8 cellular contexts compared by ENCODE assay signal in genomic region chr1:2300851-2301606, GRCh38.
DNase-seq lines count a peak whose midpoint lies in the region; ATAC-seq and TF ChIP-seq lines count a peak whose summit lies in the region.

No MANE protein-coding gene starts in this region.

- peaks cover 16% of the 10 kb centered on the region for H3K36me3 ChIP-seq in fibroblast of lung (ENCODE audit: control insufficient read depth, insufficient read depth, low read length)
- peaks cover under 1 to 25% (median 18%) of the 10 kb centered on the region in 4 donors for H3K36me3 ChIP-seq in sigmoid colon
- H3K36me3 ChIP-seq in aorta (ENCODE audit: control insufficient read depth in 1 of 2, insufficient read depth in 2 of 2, low read length in 1 of 2) = peaks cover 0 to 9% of the 10 kb centered on the region in 2 donors
- H3K36me3 ChIP-seq in SK-N-SH (replicated peaks in 1 of 2; ENCODE audit: control insufficient read depth in 1 of 2, insufficient read depth in 2 of 2, low read length in 1 of 2) = peaks cover 0 to 28% of the 10 kb centered on the region in 2 experiments

- ATAC-seq in CD4-positive, alpha-beta T cell (ENCODE audit: poor library complexity) = peak; percentile 76
- peak; percentile 44 for ATAC-seq in GM21515 (IDR thresholded peaks at IDR 0.05; ENCODE audit: unreplicated experiment)
- ATAC-seq in aorta (ENCODE audit: low FRiP score) = peak; percentile 61

- peak overlapping the region; percentile 98 for H3K27ac ChIP-seq in CD4-positive, alpha-beta T cell (ENCODE audit: low read depth, low read length)
- H3K27ac ChIP-seq in fibroblast of lung (ENCODE audit: insufficient read depth, low read length) = peak overlapping the region; percentile 83
- peak overlapping the region; percentile 70 to 79 (median 74) for H3K27ac ChIP-seq in sigmoid colon
- peak overlapping the region in 1 of 2 donors; percentile 3 for H3K27ac ChIP-seq in aorta (ENCODE audit: low read depth in 1 of 2, low read length in 2 of 2)
- H3K27ac ChIP-seq in SK-N-SH (ENCODE audit: low read depth in 2 of 2, low read length in 1 of 2) = peak overlapping the region in 1 of 2 experiments; percentile 83; a peak in 1 of 4 replicates

- H3K27me3 ChIP-seq in CD4-positive, alpha-beta T cell (ENCODE audit: control insufficient read depth, insufficient read depth, low read length) = no peaks in the 10 kb centered on the region
- H3K27me3 ChIP-seq in fibroblast of lung (ENCODE audit: control insufficient read depth, insufficient read depth, low read length) = no peaks in the 10 kb centered on the region
- no peaks in the 10 kb centered on the region for H3K27me3 ChIP-seq in sigmoid colon
- no peaks in the 10 kb centered on the region for H3K27me3 ChIP-seq in aorta (ENCODE audit: control insufficient read depth in 1 of 2, insufficient read depth in 2 of 2, low read length in 1 of 2)
- no peaks in the 10 kb centered on the region for H3K27me3 ChIP-seq in SK-N-SH (ENCODE audit: insufficient read depth)

- H3K9ac ChIP-seq in fibroblast of lung (ENCODE audit: insufficient read depth, low read length) (peak overlapping the region; percentile 58), SK-N-SH (no peak overlapping the region)

- peak overlapping the region in 1 of 4 experiments; percentile 14 for H3K4me3 ChIP-seq in fibroblast of lung (replicated peaks in 1 of 4; ENCODE audit: control extremely low read depth in 1 of 4, insufficient read depth in 1 of 4, low read depth in 3 of 4, low read length in 4 of 4)
- H3K4me3 ChIP-seq in sigmoid colon = peak overlapping the region in 3 of 4 donors; percentile 16 to 33 (median 29)
- H3K4me3 ChIP-seq in aorta (ENCODE audit: low read length in 2 of 2) = no peak overlapping the region
- H3K4me3 ChIP-seq in SK-N-SH (ENCODE audit: low read depth in 2 of 2, low read length in 1 of 2) = no peak overlapping the region

- CTCF ChIA-PET in CD4-positive, alpha-beta T cell (lab: Charles Lee) = interaction anchor here (0.6 to 2.9 kb wide), 9 partner anchors 10 to 106 kb away, joined by 3 to 14 read pairs (median 4); partner anchors contain the start of gene FAAP20
- CTCF ChIA-PET in SK-N-SH (lab: Yijun Ruan, JAX) = interaction anchor here (1.6 to 2.8 kb wide), 3 partner anchors 14 to 106 kb away, joined by 4 to 10 read pairs (median 5); partner anchors contain the start of gene FAAP20

- no peaks in the 10 kb centered on the region for H3K9me2 ChIP-seq in SK-N-SH

- no peak for TF ChIP-seq RAD21 in SK-N-SH (IDR thresholded peaks at IDR 0.05; ENCODE audit: low read length)

- no peaks in the 10 kb centered on the region for H3F3A ChIP-seq in SK-N-SH (replicated peaks; ENCODE audit: insufficient read depth)

- no peak for TF ChIP-seq POLR2A in sigmoid colon (IDR thresholded peaks at IDR 0.05)

- H4K20me1 ChIP-seq in fibroblast of lung (ENCODE audit: control insufficient read depth, extremely low read depth, insufficient read depth, low read length) = no peaks in the 10 kb centered on the region
- peaks cover 70% of the 10 kb centered on the region for H4K20me1 ChIP-seq in SK-N-SH (ENCODE audit: insufficient read depth)

- peak overlapping the region; percentile 91 for H3K4me3 Mint-ChIP-seq in CD4-positive, alpha-beta T cell

- intact Hi-C loops in CD4-positive, alpha-beta T cell (cut with DNase I, micrococcal nuclease) = loop anchor here (1.0 to 2.0 kb wide), 4 partner anchors 11 to 72 kb away; partner anchors contain the start of gene SKI (in 1 of the 2)
- intact Hi-C loops in sigmoid colon (cut with DNase I) (no loop called here), aorta (cut with DNase I) (no loop called here)

- H3K4me1 ChIP-seq in fibroblast of lung (ENCODE audit: control insufficient read depth, extremely low read depth, insufficient read depth, low read length) (peaks cover 21% of the 10 kb centered on the region), sigmoid colon (peaks cover 0 to 92% (median 79%) of the 10 kb centered on the region in 4 donors), aorta (ENCODE audit: control insufficient read depth in 1 of 2, insufficient read depth in 2 of 2, low read length in 2 of 2) (no peaks in the 10 kb centered on the region), SK-N-SH (ENCODE audit: control insufficient read depth in 1 of 2, insufficient read depth in 2 of 2, low read depth in 1 of 2, low read length in 1 of 2) (peaks cover 0 to 46% of the 10 kb centered on the region in 2 experiments; a peak in 1 of 4 replicates)

- no peak for TF ChIP-seq CTCF in CD4-positive, alpha-beta T cell (IDR thresholded peaks at IDR 0.05)
- TF ChIP-seq CTCF in fibroblast of lung (conservative IDR thresholded peaks at IDR 0.05 in 1 of 2, IDR thresholded peaks at IDR 0.05 in 1 of 2; ENCODE audit: low read depth in 1 of 2, low read length in 2 of 2) = no peak
- TF ChIP-seq CTCF in sigmoid colon (IDR thresholded peaks at IDR 0.05) = no peak
- TF ChIP-seq CTCF in SK-N-SH (IDR thresholded peaks at IDR 0.05) = no peak

- peaks cover 74% of the 10 kb centered on the region for H3K36me3 Mint-ChIP-seq in CD4-positive, alpha-beta T cell (ENCODE audit: low read depth)

- POLR2A ChIA-PET in CD4-positive, alpha-beta T cell (lab: Charles Lee) = interaction anchor here (0.7 to 4.8 kb wide), 20 partner anchors 9 to 168 kb away, joined by 3 to 116 read pairs (median 4); partner anchors contain the start of genes FAAP20, MORN1, RER1 and SKI
- POLR2A ChIA-PET in SK-N-SH (lab: Yijun Ruan, JAX) = no interaction called here

- TF ChIP-seq EP300 in sigmoid colon (IDR thresholded peaks at IDR 0.05) (peak in 1 of 4 donors; percentile 42), SK-N-SH (IDR thresholded peaks at IDR 0.05; ENCODE audit: borderline replicate concordance in 1 of 2, low read depth in 1 of 2, low read length in 1 of 2) (no peak)

- peaks cover 49% of the 10 kb centered on the region for H3K4me1 Mint-ChIP-seq in CD4-positive, alpha-beta T cell (ENCODE audit: low read depth)

- H3K27me3 Mint-ChIP-seq in CD4-positive, alpha-beta T cell = no peaks in the 10 kb centered on the region

- H3K79me2 ChIP-seq in fibroblast of lung (ENCODE audit: control insufficient read depth, insufficient read depth, low read length) (peaks cover 76% of the 10 kb centered on the region), SK-N-SH (ENCODE audit: insufficient read depth) (peaks cover 66% of the 10 kb centered on the region)

- no peaks in the 10 kb centered on the region for H3K9me3 Mint-ChIP-seq in CD4-positive, alpha-beta T cell

- DNase-seq in CD4-positive, alpha-beta T cell = peak; percentile 86 to 98 (median 91)
- peak; percentile 97 for DNase-seq in Kasumi-1 (lab: John Stamatoyannopoulos, UW)
- DNase-seq in activated CD8-positive, alpha-beta memory T cell treated with anti-CD3 and anti-CD28 coated beads, Interleukin-2, amount 50 U/mL, for 48 hours = peak; percentile 90
- DNase-seq in fibroblast of lung (ENCODE audit: low read depth in 2 of 2) = peak; percentile 37 to 64
- DNase-seq in sigmoid colon = peak; percentile 91
- peak; percentile 93 to 97 for DNase-seq in aorta
- no peak for DNase-seq in SK-N-SH

- no peaks in the 10 kb centered on the region for H3K9me3 ChIP-seq in CD4-positive, alpha-beta T cell (ENCODE audit: control insufficient read depth, low read length)
- no peaks in the 10 kb centered on the region for H3K9me3 ChIP-seq in fibroblast of lung (ENCODE audit: control insufficient read depth, insufficient read depth, low read depth, low read length)
- no peaks in the 10 kb centered on the region for H3K9me3 ChIP-seq in sigmoid colon
- no peaks in the 10 kb centered on the region for H3K9me3 ChIP-seq in aorta (ENCODE audit: control insufficient read depth, low read length)
- H3K9me3 ChIP-seq in SK-N-SH = no peaks in the 10 kb centered on the region

- H2AFZ ChIP-seq in fibroblast of lung (ENCODE audit: low read length) (no peak overlapping the region), SK-N-SH (ENCODE audit: low read depth) (no peak overlapping the region)

- peak overlapping the region; percentile 99 for H3K27ac Mint-ChIP-seq in CD4-positive, alpha-beta T cell

- H3K4me2 ChIP-seq in fibroblast of lung (ENCODE audit: extremely low read depth, insufficient read depth, low read length) = peak overlapping the region; percentile 7
- no peak overlapping the region for H3K4me2 ChIP-seq in SK-N-SH

- 31 to 69% methylated on average over 37 of the region's 37 CpGs for WGBS in sigmoid colon, 2 donors
- WGBS in aorta, 2 donors = 10 to 13% methylated on average over 36 to 37 of the region's 37 CpGs
- 84% methylated on average over 4 of the region's 37 CpGs for WGBS in SK-N-SH (ENCODE audit: low lambda C conversion rate)

TF ChIP-seq in SK-N-SH, 30 proteins besides CTCF, POLR2A, EP300 and RAD21:
- TF ChIP-seq, protein P1, sequence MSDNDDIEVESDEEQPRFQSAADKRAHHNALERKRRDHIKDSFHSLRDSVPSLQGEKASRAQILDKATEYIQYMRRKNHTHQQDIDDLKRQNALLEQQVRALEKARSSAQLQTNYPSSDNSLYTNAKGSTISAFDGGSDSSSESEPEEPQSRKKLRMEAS (IDR thresholded peaks at IDR 0.05; ENCODE audit: low read depth) = no peak
- TF ChIP-seq MEF2A (IDR thresholded peaks at IDR 0.05; ENCODE audit: borderline replicate concordance, low read depth) = no peak
- TF ChIP-seq, protein P2, sequence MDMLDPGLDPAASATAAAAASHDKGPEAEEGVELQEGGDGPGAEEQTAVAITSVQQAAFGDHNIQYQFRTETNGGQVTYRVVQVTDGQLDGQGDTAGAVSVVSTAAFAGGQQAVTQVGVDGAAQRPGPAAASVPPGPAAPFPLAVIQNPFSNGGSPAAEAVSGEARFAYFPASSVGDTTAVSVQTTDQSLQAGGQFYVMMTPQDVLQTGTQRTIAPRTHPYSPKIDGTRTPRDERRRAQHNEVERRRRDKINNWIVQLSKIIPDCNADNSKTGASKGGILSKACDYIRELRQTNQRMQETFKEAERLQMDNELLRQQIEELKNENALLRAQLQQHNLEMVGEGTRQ (IDR thresholded peaks at IDR 0.05; ENCODE audit: borderline replicate concordance, low read depth, low read length) = no peak

Comparison
In these comparisons a context has a peak if more than half of its experiments do, and no peak if none do; other contexts are left out.
1. H3K4me3 ChIP-seq: peak in sigmoid colon (3 of 4); none in aorta (0 of 2) and SK-N-SH (0 of 2).
2. intact Hi-C loops: an anchor here in CD4-positive, alpha-beta T cell (1.0 to 2.0 kb wide); none called in sigmoid colon and aorta.
3. Peak in every context shown above with its lines, with median percentiles within 50 percentile points of each other: ATAC-seq.